In the genomic region with DNA sequence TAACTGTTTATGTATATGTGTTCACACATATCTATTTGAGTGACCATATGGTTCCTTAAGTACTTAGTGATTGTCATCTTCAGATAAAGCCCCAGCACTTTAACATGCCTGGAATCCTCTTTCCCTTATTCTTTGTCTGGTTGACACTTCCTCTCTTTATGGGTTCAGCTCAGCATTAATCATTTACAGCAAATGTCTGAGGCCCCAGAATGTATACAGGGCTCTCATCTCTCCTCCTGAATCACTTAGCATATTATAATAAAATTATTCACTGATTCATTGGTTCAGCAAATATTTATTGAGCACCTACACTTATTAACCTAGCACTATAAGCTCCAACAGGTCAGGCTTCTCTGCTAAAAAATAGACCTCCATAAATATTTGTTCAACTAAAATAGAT, we compare ENCODE assay signal across 23 cellular contexts. TPM values are rescaled to one million over a fixed set of nuclear protein-coding genes. Genes with fewer than 3 reads are reported as not detected.
A peak's percentile ranks its signal among the peaks of the same experiment; 100 is the strongest.
DNase-seq lines count a peak whose midpoint lies in the region; ATAC-seq, FAIRE-seq and TF ChIP-seq lines count a peak whose summit lies in the region.
"Had no signal": no experiment of that assay in that cellular context is flagged by ENCODE, and none has a peak within 500 bp of the region (broad histone marks: within the 10 kb centered on the region; RNA-seq: fewer than 3 reads in every experiment).

No MANE protein-coding gene starts in this region.

- H3K4me3 Mint-ChIP-seq in T-helper 17 cell (no peak overlapping the region), endothelial cell (ENCODE audit: unreplicated experiment) (no peak overlapping the region)
- H3K4me3 Mint-ChIP-seq: HFFc6 had no signal

- intact Hi-C loops in left colon (cut with DNase I, micrococcal nuclease): no loop called here

- H3K9me3 ChIP-seq in A549 (no peaks in the 10 kb centered on the region), T-helper 17 cell (ENCODE audit: control insufficient read depth, low read length, poor library complexity, severe bottlenecking) (no peaks in the 10 kb centered on the region)
- H3K9me3 ChIP-seq: SJCRH30 had no signal

- DNase-seq in A549 (ENCODE audit: low read depth in 1 of 2, low spot score in 1 of 2): no peak
- DNase-seq in GM12891 (ENCODE audit: insufficient read length, low spot score): no peak
- no peak for DNase-seq in T-helper 17 cell
- no peak for DNase-seq in left colon
- no peak for DNase-seq in endothelial cell (ENCODE audit: low spot score)
- no peak for DNase-seq in SIG-M5 treated with dmso at 0.1 percent for 504 hours (lab: John Stamatoyannopoulos, UW; ENCODE audit: unreplicated experiment)
- DNase-seq: AML-193, Calu3, GF-D8, HFFc6, NCI-H1092 treated with DMSO at 0.1 percent for 48 hours, NCI-H1694, NCI-H2107, NCI-H446, NCI-H748 treated with DMSO at 0.1 percent for 48 hours, SJCRH30 had no signal

- no peaks in the 10 kb centered on the region for H3K9me3 Mint-ChIP-seq in endothelial cell (ENCODE audit: unreplicated experiment)
- H3K9me3 Mint-ChIP-seq: HFFc6 had no signal

- CTCF ChIA-PET in A549 (lab: Yijun Ruan, JAX): interaction anchor here (1.1 kb wide), 1 partner anchor 119 kb away, joined by 3 read pairs; no protein-coding TSS in a partner anchor

- H3K27ac Mint-ChIP-seq in T-helper 17 cell (peak overlapping the region; percentile 72), endothelial cell (ENCODE audit: unreplicated experiment) (no peak overlapping the region)
- H3K27ac Mint-ChIP-seq: HFFc6 had no signal

- H3K36me3 Mint-ChIP-seq in T-helper 17 cell (ENCODE audit: low read depth) (no peaks in the 10 kb centered on the region), endothelial cell (ENCODE audit: low read depth, unreplicated experiment) (no peaks in the 10 kb centered on the region)

- peaks cover 10% of the 10 kb centered on the region for H3K4me1 ChIP-seq in A549
- H3K4me1 ChIP-seq: SJCRH30 had no signal

- no peaks in the 10 kb centered on the region for H3K27me3 Mint-ChIP-seq in T-helper 17 cell
- no peaks in the 10 kb centered on the region for H3K27me3 Mint-ChIP-seq in endothelial cell (ENCODE audit: unreplicated experiment)

- no peak for TF ChIP-seq EP300 in A549 (IDR thresholded peaks at IDR 0.05)

- no peak for FAIRE-seq in A549 (lab: Jason Lieb, UNC)
- no peak for FAIRE-seq in GM12891 (lab: Jason Lieb, UNC)
- FAIRE-seq: H1 had no signal

- H3K4me1 Mint-ChIP-seq in T-helper 17 cell (peaks cover 4% of the 10 kb centered on the region), endothelial cell (ENCODE audit: unreplicated experiment) (peaks cover 11% of the 10 kb centered on the region)

- POLR2A ChIA-PET in A549 (lab: Yijun Ruan, JAX): no interaction called here

- TF ChIP-seq RAD21 in A549 (conservative IDR thresholded peaks at IDR 0.05 in 1 of 2, IDR thresholded peaks at IDR 0.05 in 1 of 2): no peak

- TF ChIP-seq CTCF in A549 (IDR thresholded peaks at IDR 0.05) (no peak), endothelial cell (IDR thresholded peaks at IDR 0.05; ENCODE audit: unreplicated experiment) (no peak)

- H3K27ac ChIP-seq in A549: no peak overlapping the region
- H3K27ac ChIP-seq: HL-60, KMS-11, SJCRH30 had no signal

- ATAC-seq in A549 (no peak), T-helper 17 cell (no peak), left colon (peak; percentile 53), HG02938 (IDR thresholded peaks at IDR 0.05; ENCODE audit: unreplicated experiment) (no peak)

- H3K4me3 ChIP-seq in A549: no peak overlapping the region
- H3K4me3 ChIP-seq: SJCRH30 had no signal

- TF ChIP-seq POLR2A in A549 (IDR thresholded peaks at IDR 0.05; ENCODE audit: low read length) (no peak), GM12891 (IDR thresholded peaks at IDR 0.05; ENCODE audit: low read depth, low read length) (no peak)

- H3K4me2 ChIP-seq in A549: peak overlapping the region; percentile 7; the same call in 2 of the 3 replicates
- H3K4me2 ChIP-seq: KMS-11 had no signal

TF ChIP-seq in A549, 52 proteins besides CTCF, POLR2A, EP300 and RAD21:
- TF ChIP-seq HES2 (IDR thresholded peaks at IDR 0.05): no peak
- no peak for TF ChIP-seq ZC3H11A (IDR thresholded peaks at IDR 0.05)
- no peak for TF ChIP-seq HOXB5 (CRISPR knock-in tag; IDR thresholded peaks at IDR 0.05)
- TF ChIP-seq FOXS1 (CRISPR knock-in tag; IDR thresholded peaks at IDR 0.05): no peak
- no peak for TF ChIP-seq EHF (CRISPR knock-in tag; IDR thresholded peaks at IDR 0.05)
- TF ChIP-seq JUN (IDR thresholded peaks at IDR 0.05): no peak
- no peak for TF ChIP-seq TFCP2L1 (CRISPR knock-in tag; IDR thresholded peaks at IDR 0.05)
- no peak for TF ChIP-seq ZSCAN20 (CRISPR knock-in tag; IDR thresholded peaks at IDR 0.05)
- TF ChIP-seq SMC3 (IDR thresholded peaks at IDR 0.05): no peak
- TF ChIP-seq HDAC2 (IDR thresholded peaks at IDR 0.05): no peak
- TF ChIP-seq HOXA7 (CRISPR knock-in tag; IDR thresholded peaks at IDR 0.05): no peak
- no peak for TF ChIP-seq HMGXB4 (CRISPR knock-in tag; IDR thresholded peaks at IDR 0.05; ENCODE audit: borderline replicate concordance)
- no peak for TF ChIP-seq HEYL (CRISPR knock-in tag; IDR thresholded peaks at IDR 0.05)
- TF ChIP-seq CHD2 (IDR thresholded peaks at IDR 0.05; ENCODE audit: low read length, partially characterized antibody): no peak
- no peak for TF ChIP-seq NFE2L2 (conservative IDR thresholded peaks at IDR 0.05; ENCODE audit: low read length)
- no peak for TF ChIP-seq KDM1A (IDR thresholded peaks at IDR 0.05; ENCODE audit: low read depth)

TF ChIP-seq in GM12891, 5 proteins besides CTCF, POLR2A, EP300 and RAD21:
- peak; percentile 6; the same call in 1 of the 2 replicates for TF ChIP-seq SPI1 (IDR thresholded peaks at IDR 0.05; ENCODE audit: low read depth, low read length)
- TF ChIP-seq POLR2AphosphoS5 (IDR thresholded peaks at IDR 0.05; ENCODE audit: low read depth, low read length): no peak
- TF ChIP-seq POU2F2 (IDR thresholded peaks at IDR 0.05; ENCODE audit: low read depth, low read length): no peak
- TF ChIP-seq PAX5 (IDR thresholded peaks at IDR 0.05; ENCODE audit: insufficient read depth, low read length, severe bottlenecking): no peak
- no peak for TF ChIP-seq TAF1 (IDR thresholded peaks at IDR 0.05; ENCODE audit: low read depth, low read length)

RNA-seq across cellular contexts. Expression of gene CD28, which starts 43.5 kb away (rescaled TPM):
- polyA plus RNA-seq in A549 (2011; rRNA removed): not detected in 2 replicates
- polyA plus RNA-seq in A549 (2012; cell fraction: cytosol; rRNA removed): not detected in 2 replicates
- polyA plus RNA-seq in A549 (2012; cell fraction: nucleus; rRNA removed): not detected in 2 replicates
- not detected in 3 replicates for polyA plus RNA-seq in A549 (2017; fragmentation: RNase III; extraction: RNeasy Plus Mini Kit Qiagen cat#74134 plus additional on column Dnase treatment)
- not detected in 2 replicates for polyA minus RNA-seq in A549 (2011; rRNA and poly(A)+ RNA removed)
- 0.15 TPM for polyA plus RNA-seq in GM12891 (2012; ENCODE audit: low read depth, missing spikeins)
- total RNA-seq in T-helper 17 cell: 100 to 1,000 TPM; 174 to 177 TPM
- total RNA-seq in left colon: 1 to 10 TPM in 1 of 2 donors, under 1 TPM in 1; 0.34 to 1.7 TPM
- total RNA-seq in endothelial cell (ENCODE audit: unreplicated experiment): not detected
- total RNA-seq: A673, Calu3, H1, HFFc6, MCF 10A, RPMI7951 had no signal
- polyA plus RNA-seq: H1 had no signal

Comparison
In these comparisons a context has a peak if more than half of its experiments do, and no peak if none do; other contexts are left out.
1. RNA of gene CD28, which starts 43.5 kb away (total RNA-seq): 174 to 177 TPM in T-helper 17 cell; 0.34 to 1.7 TPM in left colon and not detected in endothelial cell (single experiment); every median in the first group is over 10 times any median in the second.